24 cellular contexts compared by ENCODE assay signal in genomic region chr5:168075387-168075786, GRCh38.
DNase-seq lines count a peak whose midpoint lies in the region; ATAC-seq and TF ChIP-seq lines count a peak whose summit lies in the region.
"Had no signal": no experiment of that assay in that cellular context is flagged by ENCODE, and none has a peak within 500 bp of the region (broad histone marks: within the 10 kb centered on the region; RNA-seq: fewer than 3 reads in every experiment).

No MANE protein-coding gene starts in this region.

- CTCF ChIA-PET in activated CD4-positive, alpha-beta T cell treated with anti-CD3 and anti-CD28 coated beads, Interleukin-2, amount 10 ng/mL, durations not matched to agents 7 days and 5 days (lab: Charles Lee), result no interaction called here

- peaks cover 8% of the 10 kb centered on the region for H3K4me1 Mint-ChIP-seq in activated CD4-positive, alpha-beta T cell treated with anti-CD3 and anti-CD28 coated beads, Interleukin-2, amount 10 ng/mL, durations not matched to agents 7 days and 5 days
- H3K4me1 Mint-ChIP-seq: CD14-positive monocyte; CD8-positive, alpha-beta memory T cell had no signal

- no peaks in the 10 kb centered on the region for H3K9me3 ChIP-seq in heart left ventricle
- no peaks in the 10 kb centered on the region for H3K9me3 ChIP-seq in right atrium auricular region
- peaks cover 0 to 11% (median 0%) of the 10 kb centered on the region in 11 donors for H3K9me3 ChIP-seq in heart right ventricle
- no peaks in the 10 kb centered on the region for H3K9me3 ChIP-seq in sigmoid colon
- no peaks in the 10 kb centered on the region for H3K9me3 ChIP-seq in thyroid gland
- H3K9me3 ChIP-seq: BE2C, HAP-1 had no signal

- intact Hi-C loops in heart left ventricle (cut with DNase I) (no loop called here), heart right ventricle (cut with DNase I) (no loop called here), sigmoid colon (cut with DNase I) (no loop called here), thyroid gland (cut with DNase I) (no loop called here)

- H3K27me3 ChIP-seq in heart left ventricle (no peaks in the 10 kb centered on the region), right atrium auricular region (no peaks in the 10 kb centered on the region), heart right ventricle (no peaks in the 10 kb centered on the region), sigmoid colon (no peaks in the 10 kb centered on the region), thyroid gland (no peaks in the 10 kb centered on the region)
- H3K27me3 ChIP-seq: BE2C; BLaER1 treated with 17β-estradiol and CSF1 and Interleukin-3, amounts not matched to agents 10 nM and 100 nM had no signal

- TF ChIP-seq POLR2A in heart left ventricle (IDR thresholded peaks at IDR 0.05) (no peak), sigmoid colon (IDR thresholded peaks at IDR 0.05) (no peak), thyroid gland (IDR thresholded peaks at IDR 0.05) (no peak)

- H3K4me1 ChIP-seq in heart left ventricle, result peaks cover 0 to 33% (median 12%) of the 10 kb centered on the region in 12 donors
- no peaks in the 10 kb centered on the region for H3K4me1 ChIP-seq in right atrium auricular region
- peaks cover 0 to 35% (median 9%) of the 10 kb centered on the region in 9 donors for H3K4me1 ChIP-seq in heart right ventricle
- H3K4me1 ChIP-seq in sigmoid colon, result peaks cover 0 to 14% (median 5%) of the 10 kb centered on the region in 4 donors
- no peaks in the 10 kb centered on the region for H3K4me1 ChIP-seq in thyroid gland
- H3K4me1 ChIP-seq: BE2C, HAP-1 had no signal

- peak overlapping the region in 9 of 12 donors; percentile 11 to 72 (median 36) for H3K27ac ChIP-seq in heart left ventricle
- H3K27ac ChIP-seq in right atrium auricular region, result no peak overlapping the region
- peak overlapping the region in 8 of 10 donors; percentile 9 to 54 (median 40) for H3K27ac ChIP-seq in heart right ventricle
- H3K27ac ChIP-seq in sigmoid colon, result peak overlapping the region in 1 of 4 donors; percentile 48
- no peak overlapping the region for H3K27ac ChIP-seq in thyroid gland
- H3K27ac ChIP-seq: 22Rv1; BLaER1 treated with 17β-estradiol and CSF1 and Interleukin-3, amounts not matched to agents 10 nM and 100 nM had no signal

- H3K36me3 Mint-ChIP-seq in activated CD4-positive, alpha-beta T cell treated with anti-CD3 and anti-CD28 coated beads, Interleukin-2, amount 10 ng/mL, durations not matched to agents 7 days and 5 days (ENCODE audit: low read depth), result no peaks in the 10 kb centered on the region
- H3K36me3 Mint-ChIP-seq: CD14-positive monocyte; CD8-positive, alpha-beta memory T cell had no signal

- H3K27ac Mint-ChIP-seq in activated CD4-positive, alpha-beta T cell treated with anti-CD3 and anti-CD28 coated beads, Interleukin-2, amount 10 ng/mL, durations not matched to agents 7 days and 5 days, result peak overlapping the region; percentile 43
- H3K27ac Mint-ChIP-seq: CD14-positive monocyte; CD4-positive, alpha-beta T cell; CD8-positive, alpha-beta memory T cell; HFFc6 had no signal

- H3K36me3 ChIP-seq in heart left ventricle, result no peaks in the 10 kb centered on the region
- no peaks in the 10 kb centered on the region for H3K36me3 ChIP-seq in right atrium auricular region
- H3K36me3 ChIP-seq in heart right ventricle, result no peaks in the 10 kb centered on the region
- no peaks in the 10 kb centered on the region for H3K36me3 ChIP-seq in sigmoid colon
- H3K36me3 ChIP-seq in thyroid gland, result no peaks in the 10 kb centered on the region
- H3K36me3 ChIP-seq: BE2C, HAP-1 had no signal

- H3K27me3 Mint-ChIP-seq in activated CD4-positive, alpha-beta T cell treated with anti-CD3 and anti-CD28 coated beads, Interleukin-2, amount 10 ng/mL, durations not matched to agents 7 days and 5 days, result peaks cover 6% of the 10 kb centered on the region
- H3K27me3 Mint-ChIP-seq: CD4-positive, alpha-beta T cell; CD8-positive, alpha-beta memory T cell had no signal

- no peak for DNase-seq in activated CD4-positive, alpha-beta T cell treated with anti-CD3 and anti-CD28 coated beads, Interleukin-2, amount 10 ng/mL, durations not matched to agents 7 days and 5 days
- no peak for DNase-seq in activated CD4-positive, alpha-beta T cell treated with anti-CD3 and anti-CD28 coated beads, Interleukin-2, amount 50 U/mL, for 1 hour
- peak in 1 of 5 donors; percentile 28 for DNase-seq in heart left ventricle
- DNase-seq in right atrium auricular region (ENCODE audit: low spot score), result no peak
- DNase-seq in heart right ventricle, result peak in 1 of 2 donors; percentile 17
- DNase-seq in sigmoid colon, result no peak
- no peak for DNase-seq in thyroid gland
- DNase-seq: ACHN; AML-193; BE2C; CD4-positive, alpha-beta T cell; CD8-positive, alpha-beta memory T cell; DMS 273 treated with DMSO at 0.1 percent for 48 hours; DMS79; EL; GDM1; GOT3; HFFc6 had no signal

- H3K9me3 Mint-ChIP-seq in activated CD4-positive, alpha-beta T cell treated with anti-CD3 and anti-CD28 coated beads, Interleukin-2, amount 10 ng/mL, durations not matched to agents 7 days and 5 days, result no peaks in the 10 kb centered on the region
- H3K9me3 Mint-ChIP-seq: CD4-positive, alpha-beta T cell; HFFc6 had no signal

- TF ChIP-seq EP300 in sigmoid colon (IDR thresholded peaks at IDR 0.05), result peak; percentile 18 to 49 (median 32)

- TF ChIP-seq CTCF in heart left ventricle (IDR thresholded peaks at IDR 0.05), result no peak
- no peak for TF ChIP-seq CTCF in right atrium auricular region (IDR thresholded peaks at IDR 0.05)
- TF ChIP-seq CTCF in heart right ventricle (IDR thresholded peaks at IDR 0.05), result no peak
- no peak for TF ChIP-seq CTCF in sigmoid colon (IDR thresholded peaks at IDR 0.05)
- no peak for TF ChIP-seq CTCF in thyroid gland (IDR thresholded peaks at IDR 0.05)

- POLR2A ChIA-PET in activated CD4-positive, alpha-beta T cell treated with anti-CD3 and anti-CD28 coated beads, Interleukin-2, amount 10 ng/mL, durations not matched to agents 7 days and 5 days (lab: Charles Lee), result no interaction called here

- H3K4me3 ChIP-seq in heart left ventricle (no peak overlapping the region), right atrium auricular region (no peak overlapping the region), heart right ventricle (no peak overlapping the region), sigmoid colon (no peak overlapping the region), thyroid gland (replicated peaks in 1 of 3) (no peak overlapping the region)
- H3K4me3 ChIP-seq: BLaER1 treated with 17β-estradiol and CSF1 and Interleukin-3, amounts not matched to agents 10 nM and 100 nM; GM12878; HAP-1 had no signal

- 42 to 59% (median 50%) methylated on average over 3 of the region's 3 CpGs for WGBS in heart left ventricle, 4 donors
- WGBS in heart right ventricle, 2 donors, result 32 to 61% methylated on average over 3 of the region's 3 CpGs
- 84 to 88% methylated on average over 3 of the region's 3 CpGs for WGBS in sigmoid colon, 2 donors
- WGBS in thyroid gland, 2 donors, result 89 to 94% methylated on average over 3 of the region's 3 CpGs

- H3K4me3 Mint-ChIP-seq in activated CD4-positive, alpha-beta T cell treated with anti-CD3 and anti-CD28 coated beads, Interleukin-2, amount 10 ng/mL, durations not matched to agents 7 days and 5 days, result no peak overlapping the region
- H3K4me3 Mint-ChIP-seq: CD14-positive monocyte; CD4-positive, alpha-beta T cell; CD8-positive, alpha-beta memory T cell; HFFc6 had no signal

- peak; percentile 66 to 79 (median 76) for ATAC-seq in heart left ventricle
- ATAC-seq in heart right ventricle, result peak; percentile 31 to 83 (median 72)
- no peak for ATAC-seq in GM18909 (IDR thresholded peaks at IDR 0.05; ENCODE audit: poor library complexity, unreplicated experiment)
- ATAC-seq: GM12878 had no signal

Comparison
In these comparisons a context has a peak if more than half of its experiments do, and no peak if none do; other contexts are left out.
1. H3K27ac ChIP-seq: peak in heart left ventricle (9 of 12) and heart right ventricle (8 of 10); none in right atrium auricular region (0 of 2) and thyroid gland (0 of 3).